ENCODE assay signal across 12 cellular contexts in the genomic region with DNA sequence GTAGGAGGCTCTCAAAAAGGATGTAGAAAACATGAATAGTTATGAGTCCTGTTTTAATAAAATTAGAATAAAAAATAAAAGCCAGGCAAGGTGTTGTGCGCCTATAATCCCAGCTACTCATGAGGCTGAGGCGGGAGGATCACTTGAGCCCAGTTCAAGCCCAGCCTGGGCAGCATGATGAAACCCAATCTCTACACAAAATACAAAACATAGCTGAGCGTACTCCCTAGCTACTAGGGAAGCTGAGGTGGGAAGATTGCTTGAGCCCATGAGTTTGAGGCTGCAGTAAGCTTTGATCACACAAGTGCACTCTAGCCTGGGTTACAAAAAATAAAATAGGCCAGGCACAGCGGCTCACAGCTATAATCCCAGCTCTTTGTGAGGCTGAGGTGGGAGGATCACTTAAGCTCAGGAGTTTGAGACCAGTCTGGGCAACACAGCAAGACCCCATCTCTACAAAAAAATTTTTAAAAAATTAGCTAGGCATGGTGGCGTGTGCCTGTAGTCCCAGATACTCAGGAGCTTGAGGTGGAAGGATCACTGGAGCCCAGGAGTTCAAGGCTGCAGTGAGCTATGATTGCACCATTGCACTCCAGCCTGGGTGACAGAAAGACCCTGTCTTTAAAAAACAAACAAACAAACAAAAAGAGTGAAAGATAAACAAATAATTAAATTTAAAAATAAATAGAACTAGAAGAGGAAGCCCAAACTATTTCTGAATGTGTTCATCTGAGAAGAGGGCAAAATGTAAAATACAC. TPM values are rescaled to one million over a fixed set of nuclear protein-coding genes. Genes with fewer than 3 reads are reported as not detected.
DNase-seq lines count a peak whose midpoint lies in the region; ATAC-seq and TF ChIP-seq lines count a peak whose summit lies in the region.
"Had no signal": no experiment of that assay in that cellular context is flagged by ENCODE, and none has a peak within 500 bp of the region (broad histone marks: within the 10 kb centered on the region; RNA-seq: fewer than 3 reads in every experiment).

No MANE protein-coding gene starts in this region.

- DNase-seq in activated naive CD4-positive, alpha-beta T cell treated with anti-CD3 and anti-CD28 coated beads for 36 hours, result no peak
- no peak for DNase-seq in activated naive CD4-positive, alpha-beta T cell (lab: John Stamatoyannopoulos, UW)
- no peak for DNase-seq in hepatocyte (ENCODE audit: low spot score)
- no peak for DNase-seq in stomach
- DNase-seq in NOMO-1 treated with DMSO at 0.1 percent for 48 hours (lab: John Stamatoyannopoulos, UW; ENCODE audit: unreplicated experiment), result no peak
- DNase-seq in HAP-1 (ENCODE audit: low spot score in 2 of 2), result no peak
- DNase-seq: PC-3 had no signal

- H3K9me2 ChIP-seq in OCI-LY1 (ENCODE audit: low read depth, low read length), result no peaks in the 10 kb centered on the region
- no peaks in the 10 kb centered on the region for H3K9me2 ChIP-seq in hepatocyte (replicated peaks; ENCODE audit: insufficient read depth)

- peak overlapping the region; percentile 18 for H3K4me3 ChIP-seq in OCI-LY1 (ENCODE audit: low read depth, low read length, poor library complexity, severe bottlenecking)
- no peak overlapping the region for H3K4me3 ChIP-seq in hepatocyte
- H3K4me3 ChIP-seq in stomach, result no peak overlapping the region
- no peak overlapping the region for H3K4me3 ChIP-seq in HAP-1

- 81% methylated on average over 5 of the region's 5 CpGs for whole genome bisulfite sequencing in hepatocyte (ENCODE audit: low lambda C conversion rate, missing lambda C conversion rate)
- 76 to 93% (median 87%) methylated on average over 5 of the region's 5 CpGs for WGBS in stomach, 5 donors

- ATAC-seq in HG02973 (IDR thresholded peaks at IDR 0.05; ENCODE audit: unreplicated experiment), result no peak

- H3K4me1 ChIP-seq in OCI-LY1 (ENCODE audit: insufficient read depth, low read length, severe bottlenecking), result peaks cover 74% of the 10 kb centered on the region
- H3K4me1 ChIP-seq in hepatocyte (ENCODE audit: insufficient read depth), result peaks cover 41% of the 10 kb centered on the region
- peaks cover 20 to 35% (median 30%) of the 10 kb centered on the region in 4 donors for H3K4me1 ChIP-seq in stomach
- peaks cover 5% of the 10 kb centered on the region for H3K4me1 ChIP-seq in HAP-1

- H3K4me3 Mint-ChIP-seq in activated naive CD4-positive, alpha-beta T cell treated with anti-CD3 and anti-CD28 coated beads for 36 hours, result no peak overlapping the region

- intact Hi-C loops in activated naive CD4-positive, alpha-beta T cell treated with anti-CD3 and anti-CD28 coated beads for 36 hours (cut with micrococcal nuclease), result no loop called here
- intact Hi-C loops in stomach (cut with DNase I; ENCODE audit: low total_unique reads), result no loop called here

- no peaks in the 10 kb centered on the region for H4K20me1 ChIP-seq in OCI-LY1 (ENCODE audit: insufficient read depth, low read length)
- H4K20me1 ChIP-seq in hepatocyte (ENCODE audit: insufficient read depth, poor library complexity, severe bottlenecking), result no peaks in the 10 kb centered on the region

- H3K79me2 ChIP-seq in OCI-LY1 (ENCODE audit: insufficient read depth, low read length), result no peaks in the 10 kb centered on the region
- H3K79me2 ChIP-seq in hepatocyte, result no peaks in the 10 kb centered on the region

- H3K4me2 ChIP-seq in OCI-LY1 (ENCODE audit: low read length) (peak overlapping the region; percentile 45), hepatocyte (peak overlapping the region; percentile 62)

- CTCF ChIA-PET in activated naive CD4-positive, alpha-beta T cell treated with anti-CD3 and anti-CD28 coated beads for 36 hours (lab: Charles Lee), result interaction anchor here (0.6 to 2.3 kb wide), 13 partner anchors 12 to 334 kb away, joined by 3 to 8 read pairs (median 4); a partner anchor contains a TSS

- peaks cover 8% of the 10 kb centered on the region for H3F3A ChIP-seq in OCI-LY1 (ENCODE audit: insufficient read depth, low read length)

- H3K36me3 Mint-ChIP-seq in activated naive CD4-positive, alpha-beta T cell treated with anti-CD3 and anti-CD28 coated beads for 36 hours (ENCODE audit: low read depth), result no peaks in the 10 kb centered on the region

- H3K9ac ChIP-seq in OCI-LY1 (ENCODE audit: low read length), result peak overlapping the region; percentile 59

- H3K36me3 ChIP-seq in OCI-LY1 (ENCODE audit: insufficient read depth, low read length) (no peaks in the 10 kb centered on the region), hepatocyte (replicated peaks; ENCODE audit: insufficient read depth, low read depth) (no peaks in the 10 kb centered on the region), stomach (no peaks in the 10 kb centered on the region), HAP-1 (replicated peaks) (no peaks in the 10 kb centered on the region)

- H3K4me1 Mint-ChIP-seq in activated naive CD4-positive, alpha-beta T cell treated with anti-CD3 and anti-CD28 coated beads for 36 hours (ENCODE audit: low read depth), result peaks cover 27% of the 10 kb centered on the region

- no peaks in the 10 kb centered on the region for H3K27me3 ChIP-seq in OCI-LY1 (ENCODE audit: insufficient read depth, low read length)
- no peaks in the 10 kb centered on the region for H3K27me3 ChIP-seq in hepatocyte
- no peaks in the 10 kb centered on the region for H3K27me3 ChIP-seq in stomach
- H3K27me3 ChIP-seq in HAP-1 (ENCODE audit: low read depth), result no peaks in the 10 kb centered on the region

- H3K9me3 ChIP-seq in OCI-LY1 (ENCODE audit: low read length) (no peaks in the 10 kb centered on the region), hepatocyte (ENCODE audit: low read depth) (no peaks in the 10 kb centered on the region), stomach (no peaks in the 10 kb centered on the region), HAP-1 (no peaks in the 10 kb centered on the region)

- no peak overlapping the region for H2AFZ ChIP-seq in OCI-LY1 (ENCODE audit: low read length)
- no peak overlapping the region for H2AFZ ChIP-seq in hepatocyte

- H3K27ac ChIP-seq in OCI-LY1 (ENCODE audit: low read depth, low read length, poor library complexity, severe bottlenecking) (peak overlapping the region; percentile 98), hepatocyte (peak overlapping the region; percentile 83), stomach (peak overlapping the region in 4 of 5 donors; percentile 56 to 73 (median 64))

- no peak for TF ChIP-seq CTCF in OCI-LY1 (IDR thresholded peaks at IDR 0.05; ENCODE audit: low read length)
- no peak for TF ChIP-seq CTCF in hepatocyte (IDR thresholded peaks at IDR 0.05; ENCODE audit: poor library complexity)
- no peak for TF ChIP-seq CTCF in stomach (IDR thresholded peaks at IDR 0.05)

- no peak for TF ChIP-seq EP300 in stomach (IDR thresholded peaks at IDR 0.05)

- no peaks in the 10 kb centered on the region for H3K27me3 Mint-ChIP-seq in activated naive CD4-positive, alpha-beta T cell treated with anti-CD3 and anti-CD28 coated beads for 36 hours (ENCODE audit: low read depth)

- H3K27ac Mint-ChIP-seq in activated naive CD4-positive, alpha-beta T cell treated with anti-CD3 and anti-CD28 coated beads for 36 hours, result peak overlapping the region; percentile 0

- H3K9me3 Mint-ChIP-seq in activated naive CD4-positive, alpha-beta T cell treated with anti-CD3 and anti-CD28 coated beads for 36 hours, result no peaks in the 10 kb centered on the region

- in situ Hi-C loops in HAP-1 (cut with MboI; ENCODE audit: low sequenced_read_pairs), result no loop called here

- TF ChIP-seq POLR2A in stomach (IDR thresholded peaks at IDR 0.05), result no peak

RNA-seq across cellular contexts. Expression of a gene that starts 17.2 kb away (rescaled TPM):
- not detected for total RNA-seq in activated naive CD4-positive, alpha-beta T cell treated with anti-CD3 and anti-CD28 coated beads for 36 hours
- not detected in 2 replicates for total RNA-seq in hepatocyte
- polyA plus RNA-seq in hepatocyte, result not detected in 2 replicates
- total RNA-seq in stomach, result not detected
- not detected for polyA plus RNA-seq in stomach
- total RNA-seq: fibroblast of villous mesenchyme, H7, left ventricle myocardium superior, PC-3 had no signal

RNA-seq across cellular contexts. Expression of a gene that starts 22.0 kb away (rescaled TPM):
- total RNA-seq in activated naive CD4-positive, alpha-beta T cell treated with anti-CD3 and anti-CD28 coated beads for 36 hours, result not detected
- total RNA-seq in hepatocyte, result not detected in 2 replicates
- polyA plus RNA-seq in hepatocyte, result not detected in 2 replicates
- total RNA-seq in stomach, result not detected
- not detected for polyA plus RNA-seq in stomach
- total RNA-seq: fibroblast of villous mesenchyme, H7, left ventricle myocardium superior, PC-3 had no signal

RNA-seq across cellular contexts. Expression of a gene that starts 24.9 kb away (rescaled TPM):
- total RNA-seq in activated naive CD4-positive, alpha-beta T cell treated with anti-CD3 and anti-CD28 coated beads for 36 hours, result not detected
- total RNA-seq in hepatocyte (not detected in 2 replicates), stomach (not detected)
- polyA plus RNA-seq in hepatocyte (not detected in 2 replicates), stomach (not detected)
- total RNA-seq: fibroblast of villous mesenchyme, H7, left ventricle myocardium superior, PC-3 had no signal

RNA-seq across cellular contexts. Expression of a gene that starts 29.2 kb away (rescaled TPM):
- total RNA-seq in activated naive CD4-positive, alpha-beta T cell treated with anti-CD3 and anti-CD28 coated beads for 36 hours, result not detected
- total RNA-seq in hepatocyte (not detected in 2 replicates), stomach (not detected)
- polyA plus RNA-seq in hepatocyte (not detected in 2 replicates), stomach (not detected)
- total RNA-seq: fibroblast of villous mesenchyme, H7, left ventricle myocardium superior, PC-3 had no signal

RNA-seq across cellular contexts. Expression of a gene that starts 42.3 kb away (rescaled TPM):
- total RNA-seq in activated naive CD4-positive, alpha-beta T cell treated with anti-CD3 and anti-CD28 coated beads for 36 hours, result 10 to 100 TPM; 45.1 to 45.6 TPM
- total RNA-seq in hepatocyte (9.0 and 13.1 TPM in 2 replicates), stomach (10 to 100 TPM in 3 of 5 donors, 1 to 10 TPM in 2; 4.2 to 45.5 (median 12.1) TPM)
- polyA plus RNA-seq in hepatocyte (18.6 and 33.5 TPM in 2 replicates), stomach (10 to 100 TPM in 2 of 3 donors, 1 to 10 TPM in 1; 9.4 to 14.7 (median 11.0) TPM)
